ENCODE assay signal across 34 cellular contexts in the genomic region with DNA sequence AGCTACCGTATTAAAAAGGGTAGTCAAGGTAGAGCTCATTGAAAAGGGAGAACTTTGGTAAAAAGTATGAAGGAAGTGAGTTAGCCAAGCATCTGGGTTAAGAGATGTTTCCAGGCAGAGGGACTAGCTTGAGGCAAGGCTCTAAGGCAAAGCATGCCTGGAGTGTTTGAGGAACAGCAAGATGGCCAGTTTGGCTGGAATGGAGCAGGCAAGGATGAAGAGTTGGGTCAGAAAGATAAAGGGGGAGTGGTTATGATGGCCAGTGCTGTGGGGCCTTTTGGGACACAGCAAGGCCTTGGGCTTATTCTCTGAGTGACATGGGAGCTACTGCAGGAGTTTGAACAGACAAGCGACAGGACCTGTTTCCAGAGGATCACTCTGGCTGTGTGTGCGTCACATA.
"Had no signal": no experiment of that assay in that cellular context is flagged by ENCODE, and none has a peak within 500 bp of the region (broad histone marks: within the 10 kb centered on the region; RNA-seq: fewer than 3 reads in every experiment).

No MANE protein-coding gene starts in this region.

- H3K36me3 ChIP-seq: adrenal gland, brain microvascular endothelial cell, breast epithelium had no signal

- FAIRE-seq: astrocyte, TTC549 had no signal

- H3K4me3 ChIP-seq: adrenal gland, body of pancreas, breast epithelium had no signal

- H3K27me3 ChIP-seq: adrenal gland, body of pancreas, brain microvascular endothelial cell, breast epithelium had no signal

- ATAC-seq: activated CD8-positive, alpha-beta T cell treated with anti-CD3 and anti-CD28 coated beads for 36 hours; activated naive CD4-positive, alpha-beta T cell treated with anti-CD3 and anti-CD28 coated beads, Interleukin-2, amount 50 U/mL, for 72 hours; activated T-cell treated with anti-CD3 and anti-CD28 coated beads, Interleukin-2, amount 50 U/mL, for 4 hours; activated T-cell treated with anti-CD3 and anti-CD28 coated beads, Interleukin-2, amount 50 U/mL, for 72 hours; activated T-helper 17 cell treated with anti-CD3 and anti-CD28 coated beads, Interleukin-2, amount 50 U/mL, for 72 hours; body of pancreas; T-cell had no signal

- H3K9me3 ChIP-seq: adrenal gland, body of pancreas, breast epithelium had no signal

- DNase-seq: activated B cell treated with CpG ODN at 0.5 μM for 24 hours; activated CD4-positive, alpha-beta memory T cell treated with anti-CD3 and anti-CD28 coated beads for 36 hours; activated CD4-positive, alpha-beta T cell treated with anti-CD3 and anti-CD28 coated beads for 4 hours; activated CD4-positive, alpha-beta T cell treated with anti-CD3 and anti-CD28 coated beads, Interleukin-2, amount 10 ng/mL, durations not matched to agents 24 days and 14 days; activated CD4-positive, alpha-beta T cell treated with anti-CD3 and anti-CD28 coated beads, Interleukin-2, amount 50 U/mL, for 1 hour; activated CD4-positive, alpha-beta T cell treated with anti-CD3 and anti-CD28 coated beads, Interleukin-2, amount 50 U/mL, for 4 hours; activated CD4-positive, CD25-positive, alpha-beta regulatory T cell treated with anti-CD3 and anti-CD28 coated beads, Interleukin-2, amount 50 U/mL, for 72 hours; activated CD8-positive, alpha-beta memory T cell treated with anti-CD3 and anti-CD28 coated beads, Interleukin-2, amount 50 U/mL, for 4 hours; activated CD8-positive, alpha-beta T cell treated with anti-CD3 and anti-CD28 coated beads for 36 hours; activated effector memory CD4-positive, alpha-beta T cell treated with anti-CD3 and anti-CD28 coated beads, Interleukin-2, amount 50 U/mL, for 16 hours; activated gamma-delta T cell treated with Interleukin-2 at 50 U/mL for 16 hours; activated naive CD4-positive, alpha-beta T cell; activated naive CD4-positive, alpha-beta T cell treated with anti-CD3 and anti-CD28 coated beads for 36 hours; activated naive CD4-positive, alpha-beta T cell treated with anti-CD3 and anti-CD28 coated beads, Interleukin-2, amount 50 U/mL, for 16 hours; activated naive CD8-positive, alpha-beta T cell treated with anti-CD3 and anti-CD28 coated beads for 36 hours; activated T-cell treated with anti-CD3 and anti-CD28 coated beads for 4 hours; activated T-cell treated with anti-CD3 and anti-CD28 coated beads, Interleukin-2, amount 50 U/mL, for 1 hour; activated T-cell treated with anti-CD3 and anti-CD28 coated beads, Interleukin-2, amount 50 U/mL, for 4 hours; activated T-cell treated with anti-CD3 and anti-CD28 coated beads, Interleukin-2, amount 50 U/mL, for 72 hours; adrenal gland; amniotic stem cell; aorta; body of pancreas; brain microvascular endothelial cell; central memory CD4-positive, alpha-beta T cell; T-cell; T-helper 2 cell; T-helper 9 cell had no signal

- H3K4me1 ChIP-seq: adrenal gland, body of pancreas, breast epithelium had no signal

- H3K27ac ChIP-seq: adrenal gland, body of pancreas, brain microvascular endothelial cell, breast epithelium, VCaP had no signal
